ENCODE assay signal across 13 cellular contexts in genomic region chr7:45575501-45576248, GRCh38. TPM values are rescaled to one million over a fixed set of nuclear protein-coding genes. Genes with fewer than 3 reads are reported as not detected.
DNase-seq lines count a peak whose midpoint lies in the region; ATAC-seq, FAIRE-seq and TF ChIP-seq lines count a peak whose summit lies in the region.
"Had no signal": no experiment of that assay in that cellular context is flagged by ENCODE, and none has a peak within 500 bp of the region (broad histone marks: within the 10 kb centered on the region; RNA-seq: fewer than 3 reads in every experiment).

No MANE protein-coding gene starts in this region.

- FAIRE-seq in H1 (lab: Jason Lieb, UNC), result no peak
- FAIRE-seq: endometrium, GM18507 had no signal

- no peaks in the 10 kb centered on the region for H3K9me3 Mint-ChIP-seq in natural killer cell
- H3K9me3 Mint-ChIP-seq in natural killer cell treated with Interleukin-12 subunit alpha and Interleukin-12 subunit beta and Interleukin-15 and Interleukin-18, amount 100 ng/mL, for 72 hours, result no peaks in the 10 kb centered on the region
- no peaks in the 10 kb centered on the region for H3K9me3 Mint-ChIP-seq in nephron

- H3K9ac ChIP-seq in H1 (replicated peaks in 1 of 4; ENCODE audit: extremely low read depth in 1 of 4, low read depth in 3 of 4, low read length in 3 of 4), result peak overlapping the region in 3 of 4 experiments; percentile 9 to 14 (median 13); a peak in 3 of 7 replicates

- peaks cover 18% of the 10 kb centered on the region for H3K23me2 ChIP-seq in H1 (ENCODE audit: low read depth, low read length)

- no peak for TF ChIP-seq CTCF in natural killer cell (IDR thresholded peaks at IDR 0.05)
- no peak for TF ChIP-seq CTCF in H1 (IDR thresholded peaks at IDR 0.05; ENCODE audit: control extremely low read depth in 1 of 3, insufficient read depth in 1 of 3, low read depth in 1 of 3, low read length in 3 of 3)
- TF ChIP-seq CTCF in nephron (IDR thresholded peaks at IDR 0.05; ENCODE audit: unreplicated experiment in 3 of 3), result no peak
- TF ChIP-seq CTCF in vagina (IDR thresholded peaks at IDR 0.05), result no peak

- intact Hi-C loops in natural killer cell (cut with micrococcal nuclease) (no loop called here), vagina (cut with DNase I) (no loop called here)

- no peak overlapping the region for H3K56ac ChIP-seq in H1 (replicated peaks; ENCODE audit: insufficient read length, low read depth, low read length)

- H3K4me3 Mint-ChIP-seq in natural killer cell (peak overlapping the region; percentile 6), nephron (peak overlapping the region; percentile 79 to 81 (median 80))
- no peak overlapping the region for H3K4me3 Mint-ChIP-seq in natural killer cell treated with Interleukin-12 subunit alpha and Interleukin-12 subunit beta and Interleukin-15 and Interleukin-18, amount 100 ng/mL, for 72 hours

- no peak overlapping the region for H4K8ac ChIP-seq in H1 (ENCODE audit: extremely low read depth, insufficient read depth, low read length)

- peak overlapping the region; percentile 98 to 100 for H3K4me2 ChIP-seq in H1 (ENCODE audit: insufficient read depth in 1 of 2, low read depth in 2 of 2, low read length in 2 of 2)

- CTCF ChIA-PET in H1 (lab: Charles Lee; ENCODE audit: partially characterized antibody), result interaction anchor here (0.8 to 1.4 kb wide), 2 partner anchors 15 to 21 kb away, joined by 3 read pairs; no protein-coding TSS in a partner anchor

- no peak overlapping the region for H4K91ac ChIP-seq in H1 (replicated peaks; ENCODE audit: insufficient read length, low read length)

- H3K14ac ChIP-seq in H1 (ENCODE audit: insufficient read length), result no peak overlapping the region

- H3K4me1 Mint-ChIP-seq in natural killer cell (no peaks in the 10 kb centered on the region), nephron (no peaks in the 10 kb centered on the region)
- no peaks in the 10 kb centered on the region for H3K4me1 Mint-ChIP-seq in natural killer cell treated with Interleukin-12 subunit alpha and Interleukin-12 subunit beta and Interleukin-15 and Interleukin-18, amount 100 ng/mL, for 72 hours (ENCODE audit: low read depth in 2 of 2)

- H3K23ac ChIP-seq in H1 (ENCODE audit: insufficient read length), result no peak overlapping the region

- 0 out of 2 replicates have a peak overlapping the region, but pooled peaks have one; percentile 92 for H2BK12ac ChIP-seq in H1 (ENCODE audit: low read depth, low read length)

- H2BK120ac ChIP-seq in H1 (replicated peaks; ENCODE audit: low read depth, low read length), result no peak overlapping the region

- H2BK20ac ChIP-seq in H1 (ENCODE audit: low read length), result 0 out of 2 replicates have a peak overlapping the region, but pooled peaks have one; percentile 61

- peaks cover 0 to 6% of the 10 kb centered on the region in 2 experiments; a peak in 1 of 4 replicates for H3K79me2 ChIP-seq in H1 (ENCODE audit: control insufficient read depth in 1 of 2, insufficient read depth in 2 of 2, low read length in 2 of 2)

- peak overlapping the region; percentile 62; the same call in 1 of the 2 replicates for H3K18ac ChIP-seq in H1 (ENCODE audit: extremely low read depth, low read length)

- 15% methylated on average over 31 of the region's 36 CpGs; no CpG with 5 or more reads in 1 of the 2 experiments for WGBS in H1 (ENCODE audit: extremely low coverage in 1 of 2, insufficient coverage in 1 of 2, insufficient read length in 1 of 2, insufficient replicate concordance in 2 of 2, low coverage in 1 of 2, low lambda C conversion rate in 2 of 2, missing lambda C conversion rate in 1 of 2), 2 experiments

- DNase-seq in natural killer cell (no peak), H1 (ENCODE audit: low read depth in 1 of 2, low spot score in 2 of 2) (no peak), vagina (ENCODE audit: extremely low spot score in 2 of 2) (no peak), caudate nucleus (lab: John Stamatoyannopoulos, UW) (no peak), HuH-7 (ENCODE audit: low spot score) (no peak)
- DNase-seq in natural killer cell treated with Interleukin-12 subunit alpha and Interleukin-12 subunit beta and Interleukin-15 and Interleukin-18, amount 100 ng/mL, for 72 hours (ENCODE audit: low spot score), result no peak
- DNase-seq: activated naive CD4-positive, alpha-beta T cell; NCI-H345; transverse colon had no signal

- peaks cover 30 to 34% of the 10 kb centered on the region in 2 donors for H3K27me3 Mint-ChIP-seq in natural killer cell (ENCODE audit: low read depth in 2 of 2)
- peaks cover 25 to 27% of the 10 kb centered on the region in 2 donors for H3K27me3 Mint-ChIP-seq in natural killer cell treated with Interleukin-12 subunit alpha and Interleukin-12 subunit beta and Interleukin-15 and Interleukin-18, amount 100 ng/mL, for 72 hours
- peaks cover 70% of the 10 kb centered on the region for H3K27me3 Mint-ChIP-seq in nephron (ENCODE audit: low read depth)

- H3K79me1 ChIP-seq in H1 (ENCODE audit: low read depth, low read length), result 0 out of 2 replicates have a peak, but pooled peaks cover 2% of the 10 kb centered on the region

- no peak overlapping the region for H2AK5ac ChIP-seq in H1 (ENCODE audit: low read depth, low read length)

- H3K4me1 ChIP-seq in H1 (replicated peaks in 1 of 4; ENCODE audit: control insufficient read depth in 3 of 4, insufficient read depth in 4 of 4, low read length in 3 of 4) (peaks cover 5 to 39% (median 31%) of the 10 kb centered on the region in 4 experiments), vagina (peaks cover 19% of the 10 kb centered on the region)

- H4K20me1 ChIP-seq in H1 (replicated peaks in 1 of 2; ENCODE audit: control insufficient read depth in 1 of 2, insufficient read depth in 2 of 2, low read length in 2 of 2), result peaks cover 2 to 10% of the 10 kb centered on the region in 2 experiments

- H3K4me3 ChIP-seq in H1 (ENCODE audit: extremely low read depth in 1 of 4, insufficient read depth in 2 of 4, low read depth in 3 of 4, low read length in 4 of 4) (peak overlapping the region; percentile 62 to 86 (median 74)), vagina (peak overlapping the region; percentile 53 to 54)

- no peak overlapping the region for H2BK5ac ChIP-seq in H1 (ENCODE audit: low read depth, low read length)

- no peak for TF ChIP-seq RAD21 in H1 (IDR thresholded peaks at IDR 0.05 in 1 of 2, conservative IDR thresholded peaks at IDR 0.05 in 1 of 2; ENCODE audit: low read depth in 2 of 2, low read length in 2 of 2)

- H3K36me3 Mint-ChIP-seq in natural killer cell, result no peaks in the 10 kb centered on the region
- no peaks in the 10 kb centered on the region for H3K36me3 Mint-ChIP-seq in natural killer cell treated with Interleukin-12 subunit alpha and Interleukin-12 subunit beta and Interleukin-15 and Interleukin-18, amount 100 ng/mL, for 72 hours
- H3K36me3 Mint-ChIP-seq in nephron (ENCODE audit: low read depth), result no peaks in the 10 kb centered on the region

- H4K5ac ChIP-seq in H1 (ENCODE audit: insufficient read length, low read depth, low read length), result no peak overlapping the region

- no peak for ATAC-seq in natural killer cell
- ATAC-seq in natural killer cell treated with Interleukin-12 subunit alpha and Interleukin-12 subunit beta and Interleukin-15 and Interleukin-18, amount 100 ng/mL, for 72 hours, result no peak
- no peak for ATAC-seq in GM21619 (IDR thresholded peaks at IDR 0.05; ENCODE audit: unreplicated experiment)

- H3K27me3 ChIP-seq in H1 (replicated peaks in 1 of 4; ENCODE audit: control insufficient read depth in 3 of 4, extremely low read depth in 1 of 4, insufficient read depth in 3 of 4, low read length in 3 of 4) (peaks cover 7 to 40% (median 37%) of the 10 kb centered on the region in 4 experiments), vagina (no peaks in the 10 kb centered on the region)

- no peaks in the 10 kb centered on the region for H3K36me3 ChIP-seq in H1 (ENCODE audit: control insufficient read depth in 2 of 4, insufficient read depth in 4 of 4, low read length in 3 of 4)
- H3K36me3 ChIP-seq in vagina, result no peaks in the 10 kb centered on the region
- H3K36me3 ChIP-seq: transverse colon had no signal

- H3K4ac ChIP-seq in H1 (replicated peaks; ENCODE audit: insufficient read length, low read depth, low read length), result no peak overlapping the region

- H3K27ac ChIP-seq in H1 (ENCODE audit: low read depth, low read length) (no peak overlapping the region), vagina (no peak overlapping the region), caudate nucleus (ENCODE audit: low read depth, low read length) (no peak overlapping the region)
- H3K27ac ChIP-seq: transverse colon had no signal

- POLR2A ChIA-PET in H1 (lab: Charles Lee; ENCODE audit: partially characterized antibody), result interaction anchor here (0.9 kb wide), 1 partner anchor 11 kb away, joined by 3 read pairs; no protein-coding TSS in a partner anchor

- no peak overlapping the region for H3K27ac Mint-ChIP-seq in natural killer cell
- no peak overlapping the region for H3K27ac Mint-ChIP-seq in natural killer cell treated with Interleukin-12 subunit alpha and Interleukin-12 subunit beta and Interleukin-15 and Interleukin-18, amount 100 ng/mL, for 72 hours
- no peak overlapping the region for H3K27ac Mint-ChIP-seq in nephron

- no peak for TF ChIP-seq EP300 in H1 (IDR thresholded peaks at IDR 0.05; ENCODE audit: borderline replicate concordance in 1 of 2, low read depth in 2 of 2, low read length in 2 of 2)

- no peak overlapping the region; the same call in 1 of the 2 replicates for H2BK15ac ChIP-seq in H1 (ENCODE audit: low read length)

- no peak overlapping the region for H2AFZ ChIP-seq in H1 (ENCODE audit: low read length)

- no peak for TF ChIP-seq POLR2A in H1 (IDR thresholded peaks at IDR 0.05; ENCODE audit: control extremely low read depth in 1 of 2, low read depth in 2 of 2, low read length in 2 of 2)
- no peak for TF ChIP-seq POLR2A in vagina (IDR thresholded peaks at IDR 0.05)

- no peaks in the 10 kb centered on the region for H3K9me3 ChIP-seq in H1 (ENCODE audit: insufficient read depth in 2 of 2, low read depth in 1 of 2, low read length in 1 of 2)
- H3K9me3 ChIP-seq in vagina, result no peaks in the 10 kb centered on the region
- H3K9me3 ChIP-seq: transverse colon had no signal

TF ChIP-seq in H1, 55 proteins besides CTCF, POLR2A, EP300 and RAD21 (continues in another document):
- TF ChIP-seq TBP (IDR thresholded peaks at IDR 0.05; ENCODE audit: low read depth, low read length), result no peak

RNA-seq across cellular contexts. Expression of gene ADCY1, which starts 1.5 kb away (rescaled TPM):
- total RNA-seq in natural killer cell, result under 1 TPM in 2 of 3 donors, not detected in 1; 0.02 to 0.15 TPM
- total RNA-seq in natural killer cell treated with Interleukin-12 subunit alpha and Interleukin-12 subunit beta and Interleukin-15 and Interleukin-18, amount 100 ng/mL, for 72 hours, result 1 to 10 TPM in 1 of 2 donors, under 1 TPM in 1; 0.10 to 1.4 TPM
- total RNA-seq in H1 (2021; fragmentation: NEBNext Ultra II Directional; extraction: Animal tissue kit (Norgen Biotek cat#: 25700)), result 25.9 and 26.9 TPM in 2 replicates
- 7.9 and 11.8 TPM in 2 replicates for polyA plus RNA-seq in H1 (2011; rRNA removed)
- 10.0 TPM for polyA plus RNA-seq in H1 (2011; cell fraction: cytosol; rRNA removed)
- polyA plus RNA-seq in H1 (2011; cell fraction: nucleus; rRNA removed), result 19.8 TPM
- polyA plus RNA-seq in H1 (2012, experiment 1 of 2), result 10.6 to 12.4 TPM (median 11.8 TPM) in 4 replicates
- 5.5 TPM for polyA plus RNA-seq in H1 (2012, experiment 2 of 2)
- 13.8 TPM for polyA plus RNA-seq in H1 (2013, experiment 1 of 2)
- polyA plus RNA-seq in H1 (2013, experiment 2 of 2), result 13.3 TPM
- 40.6 and 43.2 TPM in 2 replicates for polyA minus RNA-seq in H1 (2011; rRNA and poly(A)+ RNA removed)
- polyA minus RNA-seq in H1 (2011; cell fraction: cytosol; rRNA and poly(A)+ RNA removed), result 14.8 TPM
- 21.8 TPM for polyA minus RNA-seq in H1 (2011; cell fraction: nucleus; rRNA and poly(A)+ RNA removed)
- total RNA-seq in vagina, result 2.5 TPM
